ENCODE assay signal across 1 cellular context in genomic region chr16:84803146-84803545, GRCh38.
TF ChIP-seq lines count a peak whose summit lies in the region.

No MANE protein-coding gene starts in this region.

TF ChIP-seq in K562, 482 proteins besides CTCF, POLR2A, EP300 and RAD21 (continued from another document):
- TF ChIP-seq TRIM25 (IDR thresholded peaks at IDR 0.05; ENCODE audit: borderline replicate concordance), result no peak
- TF ChIP-seq NFATC3 (IDR thresholded peaks at IDR 0.05), result no peak
- no peak for TF ChIP-seq FOS (IDR thresholded peaks at IDR 0.05; ENCODE audit: extremely low read depth, insufficient read length)
- TF ChIP-seq XRCC3 (IDR thresholded peaks at IDR 0.05), result no peak
- TF ChIP-seq BHLHE40 (IDR thresholded peaks at IDR 0.05; ENCODE audit: low read length), result peak; percentile 16; the same call in 1 of the 2 replicates
- no peak for TF ChIP-seq STAT6 (CRISPR knock-in tag; IDR thresholded peaks at IDR 0.05)
- TF ChIP-seq FOXJ2 (tag; IDR thresholded peaks at IDR 0.05), result no peak
- no peak for TF ChIP-seq HNRNPUL1 (IDR thresholded peaks at IDR 0.05; ENCODE audit: low read length)
- TF ChIP-seq, protein P1, sequence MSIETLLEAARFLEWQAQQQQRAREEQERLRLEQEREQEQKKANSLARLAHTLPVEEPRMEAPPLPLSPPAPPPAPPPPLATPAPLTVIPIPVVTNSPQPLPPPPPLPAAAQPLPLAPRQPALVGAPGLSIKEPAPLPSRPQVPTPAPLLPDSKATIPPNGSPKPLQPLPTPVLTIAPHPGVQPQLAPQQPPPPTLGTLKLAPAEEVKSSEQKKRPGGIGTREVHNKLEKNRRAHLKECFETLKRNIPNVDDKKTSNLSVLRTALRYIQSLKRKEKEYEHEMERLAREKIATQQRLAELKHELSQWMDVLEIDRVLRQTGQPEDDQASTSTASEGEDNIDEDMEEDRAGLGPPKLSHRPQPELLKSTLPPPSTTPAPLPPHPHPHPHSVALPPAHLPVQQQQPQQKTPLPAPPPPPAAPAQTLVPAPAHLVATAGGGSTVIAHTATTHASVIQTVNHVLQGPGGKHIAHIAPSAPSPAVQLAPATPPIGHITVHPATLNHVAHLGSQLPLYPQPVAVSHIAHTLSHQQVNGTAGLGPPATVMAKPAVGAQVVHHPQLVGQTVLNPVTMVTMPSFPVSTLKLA (conservative IDR thresholded peaks at IDR 0.05), result 0 out of 4 replicates have a peak, but pooled peaks of 1 of the 2 experiments have one; percentile 27
- TF ChIP-seq L3MBTL2 (IDR thresholded peaks at IDR 0.05), result peak; percentile 23; the same call in 1 of the 2 replicates
- no peak for TF ChIP-seq KDM1A (IDR thresholded peaks at IDR 0.05)
